ENCODE assay signal across 16 cellular contexts in the genomic region with DNA sequence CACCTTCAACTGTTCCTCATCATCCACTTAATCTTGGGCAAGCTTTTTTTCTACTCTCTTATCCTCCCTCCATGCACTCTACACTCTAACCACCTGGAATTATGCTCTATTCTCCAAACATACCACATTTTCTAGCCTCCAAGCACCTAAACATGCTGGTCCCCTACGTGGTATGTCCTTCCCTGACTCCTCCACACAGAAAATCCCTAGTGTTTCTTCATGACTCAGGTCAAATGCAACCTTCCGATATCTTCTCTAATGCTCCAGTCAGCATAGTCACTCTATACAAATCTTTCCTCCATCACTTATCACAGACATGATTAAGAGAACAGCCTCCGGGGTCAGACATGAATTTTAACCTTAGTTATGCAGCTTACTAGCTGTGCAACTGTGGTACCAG.
"Had no signal": no experiment of that assay in that cellular context is flagged by ENCODE, and none has a peak within 500 bp of the region (broad histone marks: within the 10 kb centered on the region; RNA-seq: fewer than 3 reads in every experiment).

No MANE protein-coding gene starts in this region.

- H3K27ac ChIP-seq: esophagus muscularis mucosa, hepatocyte, tibial nerve, vagina had no signal

- H3K9me3 ChIP-seq: esophagus muscularis mucosa, right atrium auricular region, tibial nerve, vagina had no signal

- H3K4me3 ChIP-seq: esophagus muscularis mucosa, hepatocyte, right atrium auricular region, tibial nerve, vagina had no signal

- ATAC-seq: activated T-helper 17 cell treated with anti-CD3 and anti-CD28 coated beads, Interleukin-2, amount 50 U/mL, for 72 hours; natural killer cell treated with Interleukin-12 subunit alpha and Interleukin-12 subunit beta and Interleukin-15 and Interleukin-18, amount 100 ng/mL, for 72 hours had no signal

- H3K4me1 ChIP-seq: tibial nerve, vagina had no signal

- H3K27me3 ChIP-seq: esophagus muscularis mucosa, hepatocyte, right atrium auricular region, tibial nerve, vagina had no signal

- H3K9me3 Mint-ChIP-seq: activated T-helper 17 cell treated with anti-CD3 and anti-CD28 coated beads, Interleukin-2, amount 50 U/mL, for 72 hours; natural killer cell treated with Interleukin-12 subunit alpha and Interleukin-12 subunit beta and Interleukin-15 and Interleukin-18, amount 100 ng/mL, for 72 hours had no signal

- DNase-seq: activated CD4-positive, alpha-beta T cell treated with anti-CD3 and anti-CD28 coated beads, Interleukin-2, amount 50 U/mL, for 4 hours; activated CD4-positive, CD25-positive, alpha-beta regulatory T cell treated with anti-CD3 and anti-CD28 coated beads, Interleukin-2, amount 50 U/mL, for 72 hours; activated naive CD4-positive, alpha-beta T cell treated with Interleukin-2 at 50 U/mL for 16 hours; activated T-cell treated with anti-CD3 and anti-CD28 coated beads for 4 hours; amniotic stem cell; stimulated activated CD4-positive, alpha-beta T cell treated with anti-CD3 and anti-CD28 coated beads, Interleukin-15, amount 100 ng/mL, for 24 hours; stimulated activated CD4-positive, alpha-beta T cell treated with anti-CD3 and anti-CD28 coated beads, Interleukin-4, amount 100 ng/mL, for 1 hour; stimulated activated naive CD4-positive, alpha-beta T cell treated with Interleukin-2 at 50 U/mL for 16 hours had no signal

- H3K27ac Mint-ChIP-seq: progenitor cell of endocrine pancreas had no signal

- H3K4me1 Mint-ChIP-seq: activated T-helper 17 cell treated with anti-CD3 and anti-CD28 coated beads, Interleukin-2, amount 50 U/mL, for 72 hours had no signal

- H3K27me3 Mint-ChIP-seq: activated T-helper 17 cell treated with anti-CD3 and anti-CD28 coated beads, Interleukin-2, amount 50 U/mL, for 72 hours; natural killer cell treated with Interleukin-12 subunit alpha and Interleukin-12 subunit beta and Interleukin-15 and Interleukin-18, amount 100 ng/mL, for 72 hours; progenitor cell of endocrine pancreas had no signal

- H3K4me3 Mint-ChIP-seq: activated T-helper 17 cell treated with anti-CD3 and anti-CD28 coated beads, Interleukin-2, amount 50 U/mL, for 72 hours; natural killer cell treated with Interleukin-12 subunit alpha and Interleukin-12 subunit beta and Interleukin-15 and Interleukin-18, amount 100 ng/mL, for 72 hours had no signal
